Comparison of ENCODE assay signal across 27 cellular contexts in the genomic region with DNA sequence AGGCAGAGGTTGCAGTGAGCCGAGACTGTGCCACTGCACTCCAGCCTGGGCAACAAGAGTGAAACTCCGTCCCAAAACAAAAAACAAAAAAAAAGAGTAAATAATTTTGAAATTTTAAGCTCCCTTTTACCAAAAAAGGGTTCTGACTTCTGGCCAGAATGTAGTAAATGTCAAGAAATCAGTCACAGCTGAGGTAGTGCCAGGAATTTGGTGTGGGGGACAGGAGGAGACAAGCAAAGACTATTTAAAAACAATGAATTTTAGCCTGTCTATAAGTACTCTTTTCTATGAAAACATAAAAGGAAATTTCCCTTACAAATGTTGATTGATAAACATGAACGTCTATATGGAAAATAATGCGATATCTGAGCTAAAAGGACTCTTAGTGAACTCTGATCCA.
"Had no signal": no experiment of that assay in that cellular context is flagged by ENCODE, and none has a peak within 500 bp of the region (broad histone marks: within the 10 kb centered on the region; RNA-seq: fewer than 3 reads in every experiment).

No MANE protein-coding gene starts in this region.

- H3K27ac Mint-ChIP-seq: naive B cell; naive thymus-derived CD8-positive, alpha-beta T cell; natural killer cell treated with Interleukin-12 subunit alpha and Interleukin-12 subunit beta and Interleukin-15 and Interleukin-18, amount 100 ng/mL, for 72 hours; neural progenitor cell; progenitor cell of endocrine pancreas; stimulated activated memory B cell treated with anti-CD40 and anti-IgM and Interleukin-4, amounts not matched to agents 10 μg/mL and 1 μg/mL and 100 μg/mL, for 72 hours; stimulated activated naive CD8-positive, alpha-beta T cell treated with anti-CD3 and anti-CD28 coated beads, Interleukin-15, amount 100 ng/mL, for 72 hours had no signal

- H3K4me3 Mint-ChIP-seq: naive B cell; naive thymus-derived CD8-positive, alpha-beta T cell; natural killer cell treated with Interleukin-12 subunit alpha and Interleukin-12 subunit beta and Interleukin-15 and Interleukin-18, amount 100 ng/mL, for 72 hours; neural progenitor cell; stimulated activated memory B cell treated with anti-CD40 and anti-IgM and Interleukin-4, amounts not matched to agents 10 μg/mL and 1 μg/mL and 100 μg/mL, for 72 hours; stimulated activated naive CD8-positive, alpha-beta T cell treated with anti-CD3 and anti-CD28 coated beads, Interleukin-15, amount 100 ng/mL, for 72 hours had no signal

- H3K4me1 Mint-ChIP-seq: naive B cell; naive thymus-derived CD8-positive, alpha-beta T cell; stimulated activated memory B cell treated with anti-CD40 and anti-IgM and Interleukin-4, amounts not matched to agents 10 μg/mL and 1 μg/mL and 100 μg/mL, for 72 hours; stimulated activated naive CD8-positive, alpha-beta T cell treated with anti-CD3 and anti-CD28 coated beads, Interleukin-15, amount 100 ng/mL, for 72 hours had no signal

- H3K36me3 Mint-ChIP-seq: natural killer cell treated with Interleukin-12 subunit alpha and Interleukin-12 subunit beta and Interleukin-15 and Interleukin-18, amount 100 ng/mL, for 72 hours; neural progenitor cell had no signal

- H3K27me3 Mint-ChIP-seq: naive B cell; natural killer cell treated with Interleukin-12 subunit alpha and Interleukin-12 subunit beta and Interleukin-15 and Interleukin-18, amount 100 ng/mL, for 72 hours; progenitor cell of endocrine pancreas; stimulated activated memory B cell treated with anti-CD40 and anti-IgM and Interleukin-4, amounts not matched to agents 10 μg/mL and 1 μg/mL and 100 μg/mL, for 72 hours; stimulated activated naive CD8-positive, alpha-beta T cell treated with anti-CD3 and anti-CD28 coated beads, Interleukin-15, amount 100 ng/mL, for 72 hours had no signal

- H3K27ac ChIP-seq: neural progenitor cell, pancreas, psoas muscle, right lobe of liver, sigmoid colon, suprapubic skin, testis, tibial nerve, upper lobe of left lung, vagina had no signal

- H3K4me3 ChIP-seq: neural progenitor cell, pancreas, psoas muscle, right lobe of liver, sigmoid colon, suprapubic skin, testis, tibial nerve, upper lobe of left lung, vagina had no signal

- H3K36me3 ChIP-seq: neural progenitor cell, pancreas, right lobe of liver, sigmoid colon, suprapubic skin, tibial nerve, upper lobe of left lung, vagina had no signal

- H3K4me2 ChIP-seq: neural progenitor cell had no signal

- DNase-seq: naive B cell; naive thymus-derived CD8-positive, alpha-beta T cell; pancreas; posterior cingulate gyrus; psoas muscle; right cardiac atrium; right lobe of liver; sigmoid colon; small intestine; stimulated activated CD4-positive, alpha-beta T cell treated with anti-CD3 and anti-CD28 coated beads, Interleukin-1b, Interleukin-23, amount 100 ng/mL, for 48 hours; stimulated activated CD4-positive, alpha-beta T cell treated with anti-CD3 and anti-CD28 coated beads, Interleukin-4, amount 100 ng/mL, for 1 hour; stimulated activated CD4-positive, alpha-beta T cell treated with anti-CD3 and anti-CD28 coated beads, Interleukin-4, amount 100 ng/mL, for 4 hours; stimulated activated CD8-positive, alpha-beta memory T cell treated with anti-CD3 and anti-CD28 coated beads, Interleukin-4, amount 100 ng/mL, for 48 hours; stimulated activated naive CD4-positive, alpha-beta T cell; stimulated activated naive CD8-positive, alpha-beta T cell treated with anti-CD3 and anti-CD28 coated beads, Interleukin-15, amount 100 ng/mL, for 72 hours; stimulated activated naive CD8-positive, alpha-beta T cell treated with anti-CD3 and anti-CD28 coated beads, Interleukin-15, Interleukin-2, amounts not matched to agents 100 U/mL and 50 U/mL, for 24 hours; substantia nigra; testis; trophoblast cell; upper lobe of left lung had no signal

- H2AFZ ChIP-seq: neural progenitor cell had no signal

- H3K9me3 ChIP-seq: pancreas, right lobe of liver, sigmoid colon, suprapubic skin, testis, upper lobe of left lung, vagina had no signal

- H3K27me3 ChIP-seq: neural progenitor cell, pancreas, right lobe of liver, sigmoid colon, suprapubic skin, testis, tibial nerve, upper lobe of left lung, vagina had no signal

- ATAC-seq: naive thymus-derived CD8-positive, alpha-beta T cell; natural killer cell treated with Interleukin-12 subunit alpha and Interleukin-12 subunit beta and Interleukin-15 and Interleukin-18, amount 100 ng/mL, for 72 hours; pancreas; psoas muscle; right cardiac atrium; right lobe of liver; stimulated activated memory B cell treated with anti-CD40 and anti-IgM and Interleukin-4, amounts not matched to agents 10 μg/mL and 1 μg/mL and 100 μg/mL, for 72 hours; stimulated activated naive CD8-positive, alpha-beta T cell treated with anti-CD3 and anti-CD28 coated beads, Interleukin-15, amount 100 ng/mL, for 72 hours; stimulated activated naive CD8-positive, alpha-beta T cell treated with anti-CD3 and anti-CD28 coated beads, Interleukin-15, Interleukin-2, amounts not matched to agents 100 U/mL and 50 U/mL, for 24 hours had no signal

- H3K4me1 ChIP-seq: neural progenitor cell, pancreas, psoas muscle, right lobe of liver, sigmoid colon, suprapubic skin, testis, tibial nerve, upper lobe of left lung, vagina had no signal
